Comparison of ENCODE assay signal across 20 cellular contexts in the genomic region with DNA sequence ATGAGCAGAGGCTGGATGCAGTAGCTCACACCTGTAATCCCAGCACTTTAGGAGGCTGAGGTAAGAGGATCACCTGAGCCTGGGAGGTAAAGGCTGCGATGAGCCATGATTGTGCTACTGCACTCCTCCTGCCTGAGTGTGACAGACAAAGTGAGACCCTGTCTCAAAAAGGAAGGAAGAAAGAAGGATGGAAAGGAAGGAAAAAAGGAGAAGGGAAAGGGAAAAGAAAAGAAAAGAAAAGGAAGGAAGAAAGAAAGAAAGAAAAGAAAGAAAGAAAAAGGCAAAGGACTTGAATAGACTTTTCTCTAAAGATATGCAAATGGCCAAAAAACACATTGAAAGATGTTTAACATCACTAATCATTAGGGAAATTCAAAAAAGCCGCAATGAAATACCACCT.
"Had no signal": no experiment of that assay in that cellular context is flagged by ENCODE, and none has a peak within 500 bp of the region (broad histone marks: within the 10 kb centered on the region; RNA-seq: fewer than 3 reads in every experiment).

No MANE protein-coding gene starts in this region.

- H3K9me3 ChIP-seq: esophagus muscularis mucosa, gastrocnemius medialis, mucosa of descending colon, neutrophil, psoas muscle, tibial artery, upper lobe of left lung, uterus had no signal

- DNase-seq: effector memory CD8-positive, alpha-beta T cell; gastrocnemius medialis; islet precursor cell; mammary epithelial cell; mucosa of descending colon; naive thymus-derived CD8-positive, alpha-beta T cell; psoas muscle; retina; stimulated activated CD4-positive, alpha-beta T cell treated with anti-CD3 and anti-CD28 coated beads, Interleukin-2, amount 100 ng/mL, for 24 hours; stimulated activated CD4-positive, alpha-beta T cell treated with anti-CD3 and anti-CD28 coated beads, Interleukin-4, amount 100 ng/mL, for 4 hours; stimulated activated naive CD4-positive, alpha-beta T cell treated with Interleukin-2 at 50 U/mL for 16 hours; tibial artery; upper lobe of left lung; uterus had no signal

- H3K9me3 Mint-ChIP-seq: dendritic cell treated with granulocyte-macrophage colony-stimulating factor and Interleukin-4, amounts not matched to agents 40 ng/mL and 50 ng/mL, for 4 days; effector memory CD8-positive, alpha-beta T cell; naive thymus-derived CD8-positive, alpha-beta T cell had no signal

- H3K36me3 ChIP-seq: esophagus muscularis mucosa, gastrocnemius medialis, neutrophil, tibial artery, upper lobe of left lung, uterus had no signal

- ATAC-seq: effector memory CD8-positive, alpha-beta T cell; gastrocnemius medialis; left lobe of liver; mucosa of descending colon; naive thymus-derived CD8-positive, alpha-beta T cell; psoas muscle; sciatic nerve had no signal

- H3K4me3 ChIP-seq: esophagus muscularis mucosa, gastrocnemius medialis, mucosa of descending colon, psoas muscle, tibial artery, upper lobe of left lung, uterus had no signal

- H3K36me3 Mint-ChIP-seq: naive thymus-derived CD8-positive, alpha-beta T cell had no signal

- H3K27me3 Mint-ChIP-seq: dendritic cell treated with granulocyte-macrophage colony-stimulating factor and Interleukin-4, amounts not matched to agents 40 ng/mL and 50 ng/mL, for 4 days; effector memory CD8-positive, alpha-beta T cell had no signal

- H3K4me1 ChIP-seq: esophagus muscularis mucosa, psoas muscle, tibial artery, upper lobe of left lung, uterus had no signal

- H3K27ac Mint-ChIP-seq: dendritic cell treated with granulocyte-macrophage colony-stimulating factor and Interleukin-4, amounts not matched to agents 40 ng/mL and 50 ng/mL, for 4 days; effector memory CD8-positive, alpha-beta T cell had no signal

- H3K27ac ChIP-seq: epithelial cell of prostate, esophagus muscularis mucosa, gastrocnemius medialis, neutrophil, psoas muscle, tibial artery, upper lobe of left lung, uterus had no signal

- H3K4me3 Mint-ChIP-seq: dendritic cell treated with granulocyte-macrophage colony-stimulating factor and Interleukin-4, amounts not matched to agents 40 ng/mL and 50 ng/mL, for 4 days; effector memory CD8-positive, alpha-beta T cell; naive thymus-derived CD8-positive, alpha-beta T cell had no signal

- H3K27me3 ChIP-seq: esophagus muscularis mucosa, gastrocnemius medialis, neutrophil, tibial artery, upper lobe of left lung, uterus had no signal
